Comparison of ENCODE assay signal across 2 cellular contexts in genomic region chr11:2329551-2329950, GRCh38.
TF ChIP-seq lines count a peak whose summit lies in the region.

No MANE protein-coding gene starts in this region.

TF ChIP-seq in WTC11, 78 proteins besides CTCF, POLR2A, EP300 and RAD21:
- TF ChIP-seq USF1 (CRISPR knock-in tag; IDR thresholded peaks at IDR 0.05) (peak; percentile 38; the same call in 1 of the 2 replicates), USF2 (CRISPR knock-in tag; IDR thresholded peaks at IDR 0.05) (peak; percentile 59), CREM (CRISPR knock-in tag; IDR thresholded peaks at IDR 0.05) (no peak), E2F4 (CRISPR knock-in tag; IDR thresholded peaks at IDR 0.05; ENCODE audit: borderline replicate concordance, low read depth) (no peak)

TF ChIP-seq in H1, 55 proteins besides CTCF, POLR2A, EP300 and RAD21:
- no peak for TF ChIP-seq CBX5 (IDR thresholded peaks at IDR 0.05; ENCODE audit: low read depth, low read length)
- no peak for TF ChIP-seq CHD1 (IDR thresholded peaks at IDR 0.05; ENCODE audit: low read depth, low read length)
- TF ChIP-seq KDM4A (IDR thresholded peaks at IDR 0.05; ENCODE audit: low read depth, low read length, severe bottlenecking) = no peak
- no peak for TF ChIP-seq TEAD4 (IDR thresholded peaks at IDR 0.05; ENCODE audit: low read depth, low read length)
- no peak for TF ChIP-seq PHF8 (conservative IDR thresholded peaks at IDR 0.05; ENCODE audit: low read depth, low read length)
- no peak for TF ChIP-seq CHD2 (IDR thresholded peaks at IDR 0.05; ENCODE audit: low read length)
- TF ChIP-seq EZH2 (IDR thresholded peaks at IDR 0.05; ENCODE audit: low read depth, low read length, severe bottlenecking) = no peak
- no peak for TF ChIP-seq TBP (IDR thresholded peaks at IDR 0.05; ENCODE audit: low read depth, low read length)
- no peak for TF ChIP-seq CTBP2 (IDR thresholded peaks at IDR 0.05; ENCODE audit: borderline replicate concordance, insufficient read depth, insufficient read length, low read length)
- TF ChIP-seq CHD7 (IDR thresholded peaks at IDR 0.05; ENCODE audit: insufficient replicate concordance, low read length) = no peak
- TF ChIP-seq JUND (IDR thresholded peaks at IDR 0.05; ENCODE audit: low read length) = no peak
- no peak for TF ChIP-seq ASH2L (IDR thresholded peaks at IDR 0.05; ENCODE audit: low read length)
TF ChIP-seq in H1: peak in this region for 0.
